1 cellular context compared by ENCODE assay signal in genomic region chr15:40894689-40895308, GRCh38.
A peak's percentile ranks its signal among the peaks of the same experiment; 100 is the strongest.
TF ChIP-seq lines count a peak whose summit lies in the region.

No MANE protein-coding gene starts in this region.

TF ChIP-seq in K562, 482 proteins besides CTCF, POLR2A, EP300 and RAD21 (continues in another document):
- TF ChIP-seq E2F6 (IDR thresholded peaks at IDR 0.05; ENCODE audit: borderline replicate concordance in 1 of 2, extremely low read depth in 1 of 2, insufficient read depth in 1 of 2, insufficient read length in 1 of 2, low read depth in 1 of 2, low read length in 1 of 2, poor library complexity in 1 of 2, severe bottlenecking in 1 of 2) = peak; percentile 71 to 96
- no peak for TF ChIP-seq ZNF583 (CRISPR knock-in tag; IDR thresholded peaks at IDR 0.05)
- TF ChIP-seq SIX5 (IDR thresholded peaks at IDR 0.05; ENCODE audit: borderline replicate concordance in 1 of 2, insufficient read depth in 1 of 2, low read depth in 1 of 2, low read length in 2 of 2) = no peak
- TF ChIP-seq E2F1 (CRISPR knock-in tag; IDR thresholded peaks at IDR 0.05) = 0 out of 2 replicates have a peak, but pooled peaks have one; percentile 51
- TF ChIP-seq ZBTB43 (CRISPR knock-in tag; IDR thresholded peaks at IDR 0.05) = peak; percentile 47; the same call in 1 of the 2 replicates
- peak; percentile 84 for TF ChIP-seq FOSL1 (tag; conservative IDR thresholded peaks at IDR 0.05)
- peak; percentile 41 for TF ChIP-seq KAT2B (IDR thresholded peaks at IDR 0.05; ENCODE audit: low read depth, low read length)
- peak; percentile 77 for TF ChIP-seq XRCC5 (IDR thresholded peaks at IDR 0.05; ENCODE audit: low read depth, low read length)
- no peak for TF ChIP-seq BCLAF1 (IDR thresholded peaks at IDR 0.05; ENCODE audit: borderline replicate concordance in 1 of 2, control insufficient read depth in 1 of 2, low read depth in 2 of 2, low read length in 1 of 2)
- TF ChIP-seq CEBPZ (IDR thresholded peaks at IDR 0.05; ENCODE audit: borderline replicate concordance, low read depth, low read length) = no peak
- TF ChIP-seq CREM (IDR thresholded peaks at IDR 0.05; ENCODE audit: low read depth) = peak; percentile 62
- TF ChIP-seq RBBP5 (IDR thresholded peaks at IDR 0.05; ENCODE audit: borderline replicate concordance, insufficient read depth, low read length, poor library complexity, severe bottlenecking) = peak; percentile 16
- no peak for TF ChIP-seq ZNF282 (CRISPR knock-in tag; IDR thresholded peaks at IDR 0.05)
- TF ChIP-seq HBP1 (CRISPR knock-in tag; IDR thresholded peaks at IDR 0.05) = 0 out of 2 replicates have a peak, but pooled peaks have one; percentile 45
- TF ChIP-seq CBFA2T3 (IDR thresholded peaks at IDR 0.05) = peak; percentile 26; the same call in 1 of the 2 replicates
- TF ChIP-seq PHF20 (IDR thresholded peaks at IDR 0.05; ENCODE audit: partially characterized antibody) = peak; percentile 51
- peak; percentile 15 for TF ChIP-seq KDM5B (IDR thresholded peaks at IDR 0.05; ENCODE audit: insufficient replicate concordance, low read depth, low read length)
- no peak for TF ChIP-seq CREB5 (CRISPR knock-in tag; IDR thresholded peaks at IDR 0.05)
- TF ChIP-seq TAF1 (IDR thresholded peaks at IDR 0.05; ENCODE audit: control insufficient read depth, extremely low read depth, insufficient read depth, low read length, severe bottlenecking) = peak; percentile 46
- TF ChIP-seq MYC (IDR thresholded peaks at IDR 0.05; ENCODE audit: low read depth, low read length) = peak; percentile 65; the same call in 1 of the 2 replicates
- TF ChIP-seq MYC (CRISPR knock-in tag; IDR thresholded peaks at IDR 0.05; ENCODE audit: borderline replicate concordance, low read depth) = no peak
- peak; percentile 34 for TF ChIP-seq RBFOX2 (IDR thresholded peaks at IDR 0.05; ENCODE audit: low read depth, low read length)
- no peak; the same call in 1 of the 2 replicates for TF ChIP-seq POLR2G (IDR thresholded peaks at IDR 0.05; ENCODE audit: low read depth, low read length)
- TF ChIP-seq ZNF311 (CRISPR knock-in tag; IDR thresholded peaks at IDR 0.05) = no peak
- TF ChIP-seq PHF8 (IDR thresholded peaks at IDR 0.05; ENCODE audit: borderline replicate concordance, low read length) = peak; percentile 42; the same call in 1 of the 2 replicates
- TF ChIP-seq ARID4B (CRISPR knock-in tag; IDR thresholded peaks at IDR 0.05) = peak; percentile 84; the same call in 1 of the 2 replicates
- TF ChIP-seq CXXC5 (CRISPR knock-in tag; IDR thresholded peaks at IDR 0.05) = peak; percentile 4; the same call in 1 of the 2 replicates
- TF ChIP-seq ZNF232 (CRISPR knock-in tag; IDR thresholded peaks at IDR 0.05) = peak; percentile 87; the same call in 1 of the 2 replicates
- TF ChIP-seq BCOR (IDR thresholded peaks at IDR 0.05) = no peak
- TF ChIP-seq HDAC2 (IDR thresholded peaks at IDR 0.05) = peak; percentile 15; the same call in 1 of the 2 replicates
- no peak for TF ChIP-seq SFPQ (IDR thresholded peaks at IDR 0.05; ENCODE audit: low read depth, low read length)
- TF ChIP-seq SMARCC2 (IDR thresholded peaks at IDR 0.05; ENCODE audit: low read depth) = peak; percentile 51; the same call in 1 of the 2 replicates
- TF ChIP-seq SMARCA4 (IDR thresholded peaks at IDR 0.05) = peak; percentile 55
- no peak for TF ChIP-seq ATF1 (CRISPR knock-in tag; IDR thresholded peaks at IDR 0.05)
- TF ChIP-seq ATF1 (tag; IDR thresholded peaks at IDR 0.05) = no peak
- peak; percentile 35 for TF ChIP-seq NEUROD1 (IDR thresholded peaks at IDR 0.05; ENCODE audit: borderline replicate concordance, low read depth, low read length, partially characterized antibody)
- peak; percentile 18; the same call in 1 of the 2 replicates for TF ChIP-seq CTBP1 (IDR thresholded peaks at IDR 0.05; ENCODE audit: borderline replicate concordance)
